In genomic region chr1:86169625-86170024, GRCh38 we compare ENCODE assay signal across 19 cellular contexts. TPM values are rescaled to one million over a fixed set of nuclear protein-coding genes. Genes with fewer than 3 reads are reported as not detected.
DNase-seq lines count a peak whose midpoint lies in the region; ATAC-seq and TF ChIP-seq lines count a peak whose summit lies in the region.
"Had no signal": no experiment of that assay in that cellular context is flagged by ENCODE, and none has a peak within 500 bp of the region (broad histone marks: within the 10 kb centered on the region; RNA-seq: fewer than 3 reads in every experiment).

No MANE protein-coding gene starts in this region.

- no peaks in the 10 kb centered on the region for H3K27me3 ChIP-seq in A673 (replicated peaks; ENCODE audit: insufficient read depth, low read depth, low read length, poor library complexity)
- H3K27me3 ChIP-seq in Panc1 (ENCODE audit: control insufficient read depth, insufficient read depth, low read length) = peaks cover 7% of the 10 kb centered on the region
- H3K27me3 ChIP-seq: BLaER1, gastroesophageal sphincter, pancreas, testis had no signal

- BruUV-seq in A673 (replicated peaks; lab: Mats Ljungman, UMichigan) (no TSS peak), Panc1 (replicated peaks; lab: Mats Ljungman, UMichigan) (no TSS peak)

- H3K9me3 ChIP-seq in A673 (ENCODE audit: low read depth, low read length, poor library complexity, severe bottlenecking) = no peaks in the 10 kb centered on the region
- H3K9me3 ChIP-seq in Panc1 (ENCODE audit: control insufficient read depth, insufficient read depth, low read depth, low read length) = no peaks in the 10 kb centered on the region
- H3K9me3 ChIP-seq: gastroesophageal sphincter, pancreas, testis had no signal

- POLR2A ChIA-PET in A673 (lab: Charles Lee; ENCODE audit: low non-redundant PET) = no interaction called here
- POLR2A ChIA-PET in Panc1 (lab: Charles Lee) = no interaction called here

- intact Hi-C loops in A673 (cut with micrococcal nuclease; ENCODE audit: unreplicated experiment) = no loop called here
- intact Hi-C loops in Panc1 (cut with micrococcal nuclease; ENCODE audit: unreplicated experiment) = no loop called here

- H3K4me3 ChIP-seq in A673 (ENCODE audit: low read depth, low read length, poor library complexity, severe bottlenecking) (no peak overlapping the region), Panc1 (ENCODE audit: low read depth in 2 of 2, low read length in 2 of 2) (no peak overlapping the region), fibroblast of mammary gland (ENCODE audit: control insufficient read depth, low read depth, low read length) (no peak overlapping the region)
- H3K4me3 ChIP-seq: BLaER1, gastroesophageal sphincter, pancreas, SK-N-MC, testis had no signal

- H3K4me1 ChIP-seq in A673 (ENCODE audit: insufficient read depth, low read length, poor library complexity, severe bottlenecking) = no peaks in the 10 kb centered on the region
- no peaks in the 10 kb centered on the region for H3K4me1 ChIP-seq in Panc1 (ENCODE audit: control insufficient read depth, insufficient read depth, low read length)
- H3K4me1 ChIP-seq: BLaER1, gastroesophageal sphincter, pancreas, testis had no signal

- CTCF ChIA-PET in A673 (lab: Charles Lee) (no interaction called here), Panc1 (lab: Charles Lee) (interaction anchor here (0.5 kb wide), 1 partner anchor 139 kb away, joined by 5 read pairs; no protein-coding TSS in a partner anchor)

- H3K27ac ChIP-seq in A673 (ENCODE audit: low read depth, low read length, poor library complexity, severe bottlenecking) (no peak overlapping the region), Panc1 (ENCODE audit: low read length) (no peak overlapping the region)
- H3K27ac ChIP-seq: BLaER1, gastroesophageal sphincter, pancreas, SK-N-MC, testis had no signal

- DNase-seq in A673 (ENCODE audit: low spot score) (no peak), ELR (ENCODE audit: low read depth) (peak; percentile 46), Panc1 (ENCODE audit: low read depth, low spot score) (no peak), fibroblast of mammary gland (ENCODE audit: low read depth) (peak; percentile 7), ecto neural progenitor cell (ENCODE audit: low spot score) (no peak)
- no peak for DNase-seq in activated CD8-positive, alpha-beta memory T cell treated with anti-CD3 and anti-CD28 coated beads, Interleukin-2, amount 50 U/mL, for 4 hours
- no peak for DNase-seq in activated CD8-positive, alpha-beta memory T cell treated with anti-CD3 and anti-CD28 coated beads for 24 hours
- DNase-seq: activated CD4-positive, alpha-beta T cell treated with anti-CD3 and anti-CD28 coated beads, Interleukin-2, amount 50 U/mL, for 1 hour; activated T-cell treated with anti-CD3 and anti-CD28 coated beads, Interleukin-2, amount 50 U/mL, for 24 hours; DMS153; NCI-H1092 treated with DMSO at 0.1 percent for 48 hours; NCI-H446 treated with DMSO at 0.1 percent for 48 hours; pancreas; testis had no signal

- H3K36me3 ChIP-seq in A673 (ENCODE audit: insufficient read depth, low read length, poor library complexity, severe bottlenecking) = no peaks in the 10 kb centered on the region
- H3K36me3 ChIP-seq in Panc1 (ENCODE audit: control insufficient read depth, insufficient read depth, low read length) = no peaks in the 10 kb centered on the region
- H3K36me3 ChIP-seq: BLaER1, gastroesophageal sphincter, pancreas had no signal

- TF ChIP-seq CTCF in A673 (conservative IDR thresholded peaks at IDR 0.05; ENCODE audit: low read depth, low read length) (peak; percentile 19; the same call in 1 of the 2 replicates), Panc1 (IDR thresholded peaks at IDR 0.05) (peak; percentile 61; the same call in 1 of the 2 replicates), fibroblast of mammary gland (conservative IDR thresholded peaks at IDR 0.05; ENCODE audit: control insufficient read depth, insufficient read depth, low read depth, low read length) (peak; percentile 18)

- ATAC-seq in Panc1 (peak; percentile 60; the same call in 1 of the 2 replicates), GM21447 (IDR thresholded peaks at IDR 0.05; ENCODE audit: unreplicated experiment) (no peak)
- ATAC-seq: activated naive CD4-positive, alpha-beta T cell treated with anti-CD3 and anti-CD28 coated beads, Interleukin-2, amount 50 U/mL, for 72 hours; gastroesophageal sphincter; pancreas had no signal

- in situ Hi-C loops in Panc1 (cut with HindIII; ENCODE audit: low pct_unique_long_range_greater_than_20kb, low sequenced_read_pairs) = no loop called here

RNA-seq across cellular contexts. Expression of gene COL24A1, which starts 13.1 kb away (rescaled TPM):
- total RNA-seq in A673 (2021) (0.15 and 0.72 TPM in 2 replicates), Panc1 (2021; ENCODE audit: unreplicated experiment) (0.08 TPM)
- polyA plus RNA-seq in Panc1 (2012; ENCODE audit: insufficient read length) = 0.04 TPM
- total RNA-seq: activated naive CD4-positive, alpha-beta T cell treated with anti-CD3 and anti-CD28 coated beads, Interleukin-2, amount 50 U/mL, for 72 hours had no signal

Comparison
In these comparisons a context has a peak if more than half of its experiments do, and no peak if none do; other contexts are left out.
1. DNase-seq: peak in ELR (single experiment) and fibroblast of mammary gland (single experiment); none in A673 (single experiment), Panc1 (single experiment), activated CD8-positive, alpha-beta memory T cell treated with anti-CD3 and anti-CD28 coated beads, Interleukin-2, amount 50 U/mL, for 4 hours (single experiment), ecto neural progenitor cell (single experiment) and activated CD8-positive, alpha-beta memory T cell treated with anti-CD3 and anti-CD28 coated beads for 24 hours (single experiment).
2. Peak in every context shown above with its lines, with median percentiles within 50 percentile points of each other: CTCF ChIP-seq.